1 cellular context compared by ENCODE assay signal in the genomic region with DNA sequence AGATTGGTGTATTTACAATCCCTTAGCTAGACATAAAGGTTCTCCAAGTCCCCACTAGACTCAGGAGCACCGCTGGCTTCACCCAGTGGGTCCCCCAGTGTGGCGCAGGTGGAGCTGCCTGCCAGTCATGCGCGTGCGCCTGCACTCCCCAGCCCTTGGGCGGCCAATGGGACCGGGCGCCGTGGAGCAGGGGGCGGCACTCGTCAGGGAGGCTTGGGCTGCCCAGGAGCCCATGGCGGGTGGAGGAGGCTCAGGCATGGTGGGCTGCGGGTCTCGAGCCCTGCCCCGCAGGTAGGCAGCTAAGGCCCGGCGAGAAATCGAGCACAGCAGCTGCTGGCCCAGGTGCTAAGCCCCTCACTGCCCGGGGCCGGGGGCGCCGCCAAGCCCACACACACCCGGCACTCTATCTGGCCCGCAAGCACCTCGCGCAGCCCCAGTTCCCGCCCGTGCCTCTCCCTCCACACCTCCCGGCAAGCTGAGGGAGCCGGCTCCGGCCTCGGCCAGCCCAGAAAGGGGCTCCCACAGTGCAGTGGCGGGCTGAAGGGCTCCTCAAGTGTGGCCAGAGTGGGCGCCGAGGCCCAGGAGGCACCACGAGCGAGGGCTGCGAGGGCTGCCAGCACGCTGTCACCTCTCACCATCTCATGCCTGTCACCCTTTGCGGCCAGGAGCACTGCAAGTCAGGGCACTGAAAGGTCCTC.
TF ChIP-seq lines count a peak whose summit lies in the region.

No MANE protein-coding gene starts in this region.

TF ChIP-seq in HepG2, 621 proteins besides CTCF, POLR2A, EP300 and RAD21:
- TF ChIP-seq, protein P1, sequence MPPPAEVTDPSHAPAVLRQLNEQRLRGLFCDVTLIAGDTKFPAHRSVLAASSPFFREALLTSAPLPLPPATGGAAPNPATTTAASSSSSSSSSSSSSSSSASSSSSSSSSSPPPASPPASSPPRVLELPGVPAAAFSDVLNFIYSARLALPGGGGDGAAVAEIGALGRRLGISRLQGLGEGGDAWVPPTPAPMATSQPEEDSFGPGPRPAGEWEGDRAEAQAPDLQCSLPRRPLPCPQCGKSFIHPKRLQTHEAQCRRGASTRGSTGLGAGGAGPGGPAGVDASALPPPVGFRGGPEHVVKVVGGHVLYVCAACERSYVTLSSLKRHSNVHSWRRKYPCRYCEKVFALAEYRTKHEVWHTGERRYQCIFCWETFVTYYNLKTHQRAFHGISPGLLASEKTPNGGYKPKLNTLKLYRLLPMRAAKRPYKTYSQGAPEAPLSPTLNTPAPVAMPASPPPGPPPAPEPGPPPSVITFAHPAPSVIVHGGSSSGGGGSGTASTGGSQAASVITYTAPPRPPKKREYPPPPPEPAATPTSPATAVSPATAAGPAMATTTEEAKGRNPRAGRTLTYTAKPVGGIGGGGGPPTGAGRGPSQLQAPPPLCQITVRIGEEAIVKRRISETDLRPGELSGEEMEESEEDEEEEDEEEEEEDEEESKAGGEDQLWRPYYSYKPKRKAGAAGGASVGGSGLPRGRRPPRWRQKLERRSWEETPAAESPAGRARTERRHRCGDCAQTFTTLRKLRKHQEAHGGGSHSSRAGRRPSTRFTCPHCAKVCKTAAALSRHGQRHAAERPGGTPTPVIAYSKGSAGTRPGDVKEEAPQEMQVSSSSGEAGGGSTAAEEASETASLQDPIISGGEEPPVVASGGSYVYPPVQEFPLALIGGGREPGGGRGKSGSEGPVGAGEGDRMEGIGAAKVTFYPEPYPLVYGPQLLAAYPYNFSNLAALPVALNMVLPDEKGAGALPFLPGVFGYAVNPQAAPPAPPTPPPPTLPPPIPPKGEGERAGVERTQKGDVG (CRISPR knock-in tag; IDR thresholded peaks at IDR 0.05; ENCODE audit: borderline replicate concordance): 0 out of 2 replicates have a peak, but pooled peaks have one; percentile 14
TF ChIP-seq in HepG2: peak in this region for 1; not testable (repeated sequence) for 620.
